Comparison of ENCODE assay signal across 8 cellular contexts in genomic region chr7:149284850-149285580, GRCh38. TPM values are rescaled to one million over a fixed set of nuclear protein-coding genes. Genes with fewer than 3 reads are reported as not detected.
DNase-seq lines count a peak whose midpoint lies in the region; ATAC-seq, FAIRE-seq and TF ChIP-seq lines count a peak whose summit lies in the region.

No MANE protein-coding gene starts in this region.

- peaks cover 34% of the 10 kb centered on the region for H3K27me3 ChIP-seq in neutrophil

- H3K27ac ChIP-seq in neutrophil (no peak overlapping the region), substantia nigra (ENCODE audit: low read depth, low read length, poor library complexity, severe bottlenecking) (peak overlapping the region; percentile 4)

- H3K4me1 ChIP-seq in neutrophil (ENCODE audit: control insufficient read depth in 1 of 2, insufficient read depth in 1 of 2, low read depth in 1 of 2, low read length in 1 of 2) = peaks cover 15 to 16% of the 10 kb centered on the region in 2 experiments

- TF ChIP-seq CTCF in neutrophil (IDR thresholded peaks at IDR 0.05) = peak; percentile 17

- peak; percentile 96 for ATAC-seq in GM21528 (IDR thresholded peaks at IDR 0.05; ENCODE audit: low FRiP score, unreplicated experiment)

- DNase-seq in DMS53 (lab: John Stamatoyannopoulos, UW) = peak; percentile 100
- DNase-seq in SHP77 (lab: John Stamatoyannopoulos, UW) = peak; percentile 95
- peak; percentile 99 for DNase-seq in activated naive CD4-positive, alpha-beta T cell treated with Interleukin-2 at 50 U/mL for 16 hours
- DNase-seq in frontal cortex (ENCODE audit: low spot score in 2 of 2) = peak; percentile 94 to 97
- DNase-seq in substantia nigra (lab: John Stamatoyannopoulos, UW) = peak; percentile 49 to 97 (median 87)

- H3K36me3 ChIP-seq in neutrophil = no peaks in the 10 kb centered on the region

- TF ChIP-seq EP300 in Ishikawa (IDR thresholded peaks at IDR 0.05; ENCODE audit: borderline replicate concordance) = no peak

- TF ChIP-seq RAD21 in Ishikawa (IDR thresholded peaks at IDR 0.05; ENCODE audit: low read depth) = peak; percentile 42; the same call in 1 of the 2 replicates

- no peak for FAIRE-seq in frontal cortex (lab: Jason Lieb, UNC)

- peak overlapping the region; percentile 48 to 70 for H3K4me3 ChIP-seq in neutrophil (ENCODE audit: low read depth in 1 of 2, low read length in 1 of 2)

- H3K9me3 ChIP-seq in neutrophil = no peaks in the 10 kb centered on the region

TF ChIP-seq in Ishikawa, 13 proteins besides CTCF, POLR2A, EP300 and RAD21:
- TF ChIP-seq, protein P1, sequence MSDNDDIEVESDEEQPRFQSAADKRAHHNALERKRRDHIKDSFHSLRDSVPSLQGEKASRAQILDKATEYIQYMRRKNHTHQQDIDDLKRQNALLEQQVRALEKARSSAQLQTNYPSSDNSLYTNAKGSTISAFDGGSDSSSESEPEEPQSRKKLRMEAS (IDR thresholded peaks at IDR 0.05) = peak; percentile 90
- TF ChIP-seq ZBTB7A (IDR thresholded peaks at IDR 0.05; ENCODE audit: low read depth) (no peak), FOXM1 (IDR thresholded peaks at IDR 0.05; ENCODE audit: borderline replicate concordance, low read depth) (no peak), TCF12 (IDR thresholded peaks at IDR 0.05; ENCODE audit: low read depth) (peak; percentile 68; the same call in 1 of the 2 replicates), CREB1 (IDR thresholded peaks at IDR 0.05; ENCODE audit: low read depth) (peak; percentile 38; the same call in 1 of the 2 replicates), TAF1 (IDR thresholded peaks at IDR 0.05; ENCODE audit: low read depth) (peak; percentile 60), USF1 (IDR thresholded peaks at IDR 0.05) (peak; percentile 20; the same call in 1 of the 2 replicates), NFIC (IDR thresholded peaks at IDR 0.05) (peak; percentile 14; the same call in 1 of the 2 replicates)

RNA-seq across cellular contexts. Expression of gene ZNF783, which starts 23.0 kb away (rescaled TPM):
- total RNA-seq in frontal cortex = 12.2 TPM

RNA-seq across cellular contexts. Expression of gene ZNF212, which starts 45.6 kb away (rescaled TPM):
- 6.1 TPM for total RNA-seq in frontal cortex
